9 cellular contexts compared by ENCODE assay signal in genomic region chrX:48466696-48467095, GRCh38. TPM values are rescaled to one million over a fixed set of nuclear protein-coding genes. Genes with fewer than 3 reads are reported as not detected.
A peak's percentile ranks its signal among the peaks of the same experiment; 100 is the strongest.
DNase-seq lines count a peak whose midpoint lies in the region; ATAC-seq, FAIRE-seq and TF ChIP-seq lines count a peak whose summit lies in the region.
"Had no signal": no experiment of that assay in that cellular context is flagged by ENCODE, and none has a peak within 500 bp of the region (broad histone marks: within the 10 kb centered on the region; RNA-seq: fewer than 3 reads in every experiment).

No MANE protein-coding gene starts in this region.

- H3K4me3 ChIP-seq in GM12864 (ENCODE audit: low read depth, low read length), result peak overlapping the region; percentile 83
- peak overlapping the region; percentile 47; the same call in 1 of the 2 replicates for H3K4me3 ChIP-seq in SJCRH30
- H3K4me3 ChIP-seq in choroid plexus epithelial cell (ENCODE audit: low read depth, low read length), result no peak overlapping the region

- TF ChIP-seq POLR2A in H54 (IDR thresholded peaks at IDR 0.05; ENCODE audit: low read depth, low read length), result no peak

- no peak for DNase-seq in GM12864 (ENCODE audit: low read depth)
- no peak for DNase-seq in SJCRH30
- DNase-seq in choroid plexus epithelial cell (ENCODE audit: low read depth), result no peak
- DNase-seq in stimulated activated CD4-positive, alpha-beta T cell treated with anti-CD3 and anti-CD28 coated beads, Interleukin-12 subunit alpha, Interleukin-12 subunit beta, amount 100 ng/mL, for 48 hours (ENCODE audit: low read depth in 2 of 3, low spot score in 1 of 3), result peak in 2 of 3 donors; percentile 27 to 45
- DNase-seq in HPDE6-E6E7 (ENCODE audit: extremely low spot score), result no peak
- DNase-seq in H54 (ENCODE audit: insufficient read length, low spot score), result no peak

- H3K36me3 ChIP-seq in SJCRH30, result no peaks in the 10 kb centered on the region

- peak; percentile 65 for TF ChIP-seq CTCF in GM12864 (IDR thresholded peaks at IDR 0.05; ENCODE audit: low read depth, low read length, missing control alignments)
- TF ChIP-seq CTCF in choroid plexus epithelial cell (conservative IDR thresholded peaks at IDR 0.05; ENCODE audit: low read depth, low read length), result peak; percentile 32

- ATAC-seq in HG02610 (IDR thresholded peaks at IDR 0.05; ENCODE audit: unreplicated experiment) (no peak), HG02759 (IDR thresholded peaks at IDR 0.05; ENCODE audit: unreplicated experiment) (no peak)

- FAIRE-seq in H54 (lab: Jason Lieb, UNC), result no peak

- no peaks in the 10 kb centered on the region for H3K4me1 ChIP-seq in SJCRH30

- H3K9me3 ChIP-seq in SJCRH30 (replicated peaks), result no peaks in the 10 kb centered on the region

- no peak overlapping the region for H3K27ac ChIP-seq in SJCRH30

- no peaks in the 10 kb centered on the region for H3K27me3 ChIP-seq in SJCRH30

RNA-seq across cellular contexts. Expression of gene SLC38A5, which starts 3.4 kb away (rescaled TPM):
- total RNA-seq in SJCRH30 (2014; rRNA removed; shearing (Covaris generic)), result 13.8 and 15.4 TPM in 2 replicates

RNA-seq across cellular contexts. Expression of gene FTSJ1, which starts 9.3 kb away (rescaled TPM):
- 28.0 and 29.4 TPM in 2 replicates for total RNA-seq in SJCRH30 (2014; rRNA removed; shearing (Covaris generic))

RNA-seq across cellular contexts. Expression of gene PORCN, which starts 42.1 kb away (rescaled TPM):
- total RNA-seq in SJCRH30 (2014; rRNA removed; shearing (Covaris generic)), result 6.2 and 9.8 TPM in 2 replicates

RNA-seq across cellular contexts. Expression of gene EBP, which starts 54.9 kb away (rescaled TPM):
- 61.7 and 71.9 TPM in 2 replicates for total RNA-seq in SJCRH30 (2014; rRNA removed; shearing (Covaris generic))

RNA-seq across cellular contexts. Expression of gene SSX4B, which starts 54.9 kb away (rescaled TPM):
- not detected in 2 replicates for total RNA-seq in SJCRH30 (2014; rRNA removed; shearing (Covaris generic))
- total RNA-seq: activated CD8-positive, alpha-beta memory T cell treated with anti-CD3 and anti-CD28 coated beads for 36 hours had no signal

Comparison
In these comparisons a context has a peak if more than half of its experiments do, and no peak if none do; other contexts are left out.
1. DNase-seq: peak in stimulated activated CD4-positive, alpha-beta T cell treated with anti-CD3 and anti-CD28 coated beads, Interleukin-12 subunit alpha, Interleukin-12 subunit beta, amount 100 ng/mL, for 48 hours (2 of 3); none in GM12864 (single experiment), SJCRH30 (0 of 2), choroid plexus epithelial cell (single experiment), HPDE6-E6E7 (single experiment) and H54 (single experiment).